Comparison of ENCODE assay signal across 20 cellular contexts in genomic region chr2:3159801-3160545, GRCh38.
"Had no signal": no experiment of that assay in that cellular context is flagged by ENCODE, and none has a peak within 500 bp of the region (broad histone marks: within the 10 kb centered on the region; RNA-seq: fewer than 3 reads in every experiment).

No MANE protein-coding gene starts in this region.

- H3K4me3 ChIP-seq: breast epithelium, SJSA1 had no signal

- H3K27me3 ChIP-seq: breast epithelium, SJSA1 had no signal

- H3K27ac ChIP-seq: breast epithelium, SJSA1, VCaP had no signal

- ATAC-seq: activated T-cell treated with anti-CD3 and anti-CD28 coated beads, Interleukin-2, amount 50 U/mL, for 72 hours; T-cell had no signal

- H3K36me3 ChIP-seq: breast epithelium, SJSA1 had no signal

- H3K27ac Mint-ChIP-seq: activated CD4-positive, alpha-beta memory T cell treated with anti-CD3 and anti-CD28 coated beads for 36 hours; activated CD4-positive, alpha-beta T cell treated with anti-CD3 and anti-CD28 coated beads, Interleukin-2, amount 10 ng/mL, durations not matched to agents 7 days and 5 days; activated T-cell treated with anti-CD3 and anti-CD28 coated beads, Interleukin-2, amount 50 U/mL, for 72 hours; activated T-helper 2 cell treated with anti-CD3 and anti-CD28 coated beads, Interferon-gamma antibody, Interleukin-2, Interleukin-4, amounts not matched to agents 10 μg/mL and 5 μg/mL and 100 μg/mL, durations not matched to agents 14 hours and 24 hours and 36 hours; T-cell had no signal

- H3K4me1 ChIP-seq: breast epithelium, SJSA1 had no signal

- DNase-seq: activated CD4-positive, alpha-beta memory T cell treated with anti-CD3 and anti-CD28 coated beads for 36 hours; activated CD4-positive, alpha-beta T cell treated with anti-CD3 and anti-CD28 coated beads, Interleukin-2, amount 10 ng/mL, durations not matched to agents 7 days and 5 days; activated CD4-positive, CD25-positive, alpha-beta regulatory T cell; activated gamma-delta T cell treated with Interleukin-2 at 50 U/mL for 16 hours; activated naive CD4-positive, alpha-beta T cell treated with anti-CD3 and anti-CD28 coated beads, Interleukin-2, amount 50 U/mL, for 16 hours; activated T-cell treated with anti-CD3 and anti-CD28 coated beads, Interleukin-2, amount 50 U/mL, for 72 hours; aorta; caudate nucleus; KG1; NCI-H1048; NCI-H1930; NCI-H510A treated with DMSO at 0.1 percent for 48 hours; SHP77; T-cell; T-helper 2 cell had no signal

- H3K4me3 Mint-ChIP-seq: activated CD4-positive, alpha-beta memory T cell treated with anti-CD3 and anti-CD28 coated beads for 36 hours; activated CD4-positive, alpha-beta T cell treated with anti-CD3 and anti-CD28 coated beads, Interleukin-2, amount 10 ng/mL, durations not matched to agents 7 days and 5 days; activated T-cell treated with anti-CD3 and anti-CD28 coated beads, Interleukin-2, amount 50 U/mL, for 72 hours; T-cell had no signal

- H3K27me3 Mint-ChIP-seq: activated CD4-positive, alpha-beta memory T cell treated with anti-CD3 and anti-CD28 coated beads for 36 hours; activated CD4-positive, alpha-beta T cell treated with anti-CD3 and anti-CD28 coated beads, Interleukin-2, amount 10 ng/mL, durations not matched to agents 7 days and 5 days; IgD-negative memory B cell; T-cell had no signal

- H3K9me3 ChIP-seq: SJSA1 had no signal

- H3K4me1 Mint-ChIP-seq: activated CD4-positive, alpha-beta T cell treated with anti-CD3 and anti-CD28 coated beads, Interleukin-2, amount 10 ng/mL, durations not matched to agents 7 days and 5 days had no signal
